In the genomic region with DNA sequence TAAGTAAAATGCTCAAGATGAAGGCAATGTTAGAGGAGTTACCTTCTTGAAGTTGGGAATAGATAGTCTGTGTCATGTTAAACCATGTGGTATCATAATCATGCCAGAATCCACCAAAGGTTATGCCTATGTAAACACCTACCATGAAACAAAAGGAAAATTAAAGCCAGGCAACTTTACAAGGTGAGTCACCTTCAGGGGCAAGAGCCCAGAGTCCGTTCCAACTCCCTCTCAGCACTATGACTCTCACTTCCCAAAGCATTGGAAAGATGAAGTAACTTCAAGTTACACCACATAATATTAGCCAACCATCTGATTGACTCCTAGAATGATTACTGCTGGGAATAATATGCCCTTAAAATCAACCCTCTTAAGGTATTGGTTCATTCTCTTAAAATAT, we compare ENCODE assay signal across 21 cellular contexts. TPM values are rescaled to one million over a fixed set of nuclear protein-coding genes. Genes with fewer than 3 reads are reported as not detected.
DNase-seq lines count a peak whose midpoint lies in the region; ATAC-seq and TF ChIP-seq lines count a peak whose summit lies in the region.
"Had no signal": no experiment of that assay in that cellular context is flagged by ENCODE, and none has a peak within 500 bp of the region (broad histone marks: within the 10 kb centered on the region; RNA-seq: fewer than 3 reads in every experiment).

No MANE protein-coding gene starts in this region.

- no peak overlapping the region for H3K4me3 Mint-ChIP-seq in Calu3 (ENCODE audit: low read depth, unreplicated experiment)
- H3K4me3 Mint-ChIP-seq in CD8-positive, alpha-beta T cell = no peak overlapping the region
- no peak overlapping the region for H3K4me3 Mint-ChIP-seq in mesothelial cell of epicardium
- H3K4me3 Mint-ChIP-seq: activated naive CD8-positive, alpha-beta T cell treated with anti-CD3 and anti-CD28 coated beads for 36 hours; stimulated activated effector memory CD8-positive, alpha-beta T cell treated with anti-CD3 and anti-CD28 coated beads, Interleukin-12 subunit alpha, Interleukin-12 subunit beta, amount 100 ng/mL, for 72 hours; type B pancreatic cell had no signal

- no peak overlapping the region for H3K27ac ChIP-seq in epithelial cell of prostate
- no peak overlapping the region for H3K27ac ChIP-seq in lung (ENCODE audit: low read depth in 1 of 2, low read length in 1 of 2)
- H3K27ac ChIP-seq in CD8-positive, alpha-beta T cell (ENCODE audit: low read depth, low read length) = no peak overlapping the region

- H3K4me3 ChIP-seq in MG63 (no peak overlapping the region), lung (no peak overlapping the region)
- H3K4me3 ChIP-seq in CD8-positive, alpha-beta T cell (ENCODE audit: low read depth, low read length) = no peak overlapping the region

- intact Hi-C loops in Calu3 (cut with micrococcal nuclease; ENCODE audit: unreplicated experiment) = no loop called here
- intact Hi-C loops in CD8-positive, alpha-beta T cell (cut with DNase I, micrococcal nuclease) = no loop called here

- H3K4me1 Mint-ChIP-seq in Calu3 (ENCODE audit: low read depth, unreplicated experiment) (no peaks in the 10 kb centered on the region), mesothelial cell of epicardium (no peaks in the 10 kb centered on the region)
- H3K4me1 Mint-ChIP-seq in CD8-positive, alpha-beta T cell (ENCODE audit: low read depth) = no peaks in the 10 kb centered on the region
- H3K4me1 Mint-ChIP-seq: stimulated activated effector memory CD8-positive, alpha-beta T cell treated with anti-CD3 and anti-CD28 coated beads, Interleukin-12 subunit alpha, Interleukin-12 subunit beta, amount 100 ng/mL, for 72 hours had no signal

- no peaks in the 10 kb centered on the region for H3K36me3 ChIP-seq in MG63
- no peaks in the 10 kb centered on the region for H3K36me3 ChIP-seq in lung (ENCODE audit: control insufficient read depth in 2 of 2, insufficient read depth in 2 of 2, low read length in 2 of 2)
- no peaks in the 10 kb centered on the region for H3K36me3 ChIP-seq in CD8-positive, alpha-beta T cell (ENCODE audit: insufficient read depth, low read length)
- H3K36me3 ChIP-seq: BE2C had no signal

- H3K27me3 ChIP-seq in MG63 (no peaks in the 10 kb centered on the region), lung (ENCODE audit: control insufficient read depth, insufficient read depth) (no peaks in the 10 kb centered on the region)
- H3K27me3 ChIP-seq in CD8-positive, alpha-beta T cell (ENCODE audit: insufficient read depth, low read length) = no peaks in the 10 kb centered on the region
- H3K27me3 ChIP-seq: BE2C had no signal

- peaks cover 5% of the 10 kb centered on the region for H3K9me3 ChIP-seq in MG63
- peaks cover 0 to 8% of the 10 kb centered on the region in 2 donors for H3K9me3 ChIP-seq in lung (ENCODE audit: control insufficient read depth in 2 of 2, insufficient read depth in 1 of 2, low read length in 1 of 2)
- H3K9me3 ChIP-seq in CD8-positive, alpha-beta T cell (ENCODE audit: low read length) = peaks cover 5% of the 10 kb centered on the region
- H3K9me3 ChIP-seq: BE2C had no signal

- 46 to 53% methylated on average over 1 of the region's 1 CpG for WGBS in lung, 2 donors

- no TSS peak for BruUV-seq in Calu3 (replicated peaks; lab: Mats Ljungman, UMichigan)

- CTCF ChIA-PET in Calu3 (lab: Charles Lee) = no interaction called here
- CTCF ChIA-PET in CD8-positive, alpha-beta T cell (lab: Charles Lee) = no interaction called here

- H3K27ac Mint-ChIP-seq in Calu3 (ENCODE audit: unreplicated experiment) = no peak overlapping the region
- H3K27ac Mint-ChIP-seq in CD8-positive, alpha-beta T cell = no peak overlapping the region
- no peak overlapping the region for H3K27ac Mint-ChIP-seq in mesothelial cell of epicardium
- H3K27ac Mint-ChIP-seq: activated naive CD8-positive, alpha-beta T cell treated with anti-CD3 and anti-CD28 coated beads for 36 hours; stimulated activated effector memory CD8-positive, alpha-beta T cell treated with anti-CD3 and anti-CD28 coated beads, Interleukin-12 subunit alpha, Interleukin-12 subunit beta, amount 100 ng/mL, for 72 hours; type B pancreatic cell had no signal

- POLR2A ChIA-PET in CD8-positive, alpha-beta T cell (lab: Charles Lee) = no interaction called here

- peak; percentile 72 for ATAC-seq in lung (ENCODE audit: insufficient read depth, low FRiP score)
- no peak for ATAC-seq in CD8-positive, alpha-beta T cell
- ATAC-seq: stimulated activated effector memory CD8-positive, alpha-beta T cell treated with anti-CD3 and anti-CD28 coated beads, Interleukin-12 subunit alpha, Interleukin-12 subunit beta, amount 100 ng/mL, for 72 hours had no signal

- H3K36me3 Mint-ChIP-seq in Calu3 (ENCODE audit: insufficient read depth, unreplicated experiment) (no peaks in the 10 kb centered on the region), mesothelial cell of epicardium (no peaks in the 10 kb centered on the region)
- peaks cover 10% of the 10 kb centered on the region for H3K36me3 Mint-ChIP-seq in CD8-positive, alpha-beta T cell
- H3K36me3 Mint-ChIP-seq: stimulated activated effector memory CD8-positive, alpha-beta T cell treated with anti-CD3 and anti-CD28 coated beads, Interleukin-12 subunit alpha, Interleukin-12 subunit beta, amount 100 ng/mL, for 72 hours; type B pancreatic cell had no signal

- no peaks in the 10 kb centered on the region for H3K27me3 Mint-ChIP-seq in Calu3 (ENCODE audit: unreplicated experiment)
- no peaks in the 10 kb centered on the region for H3K27me3 Mint-ChIP-seq in CD8-positive, alpha-beta T cell (ENCODE audit: low read depth)
- peaks cover 11% of the 10 kb centered on the region for H3K27me3 Mint-ChIP-seq in mesothelial cell of epicardium (ENCODE audit: low read depth)
- H3K27me3 Mint-ChIP-seq: activated naive CD8-positive, alpha-beta T cell treated with anti-CD3 and anti-CD28 coated beads for 36 hours had no signal

- H3K9me3 Mint-ChIP-seq in Calu3 (ENCODE audit: low read depth, unreplicated experiment) (peaks cover 6% of the 10 kb centered on the region), mesothelial cell of epicardium (peaks cover 27% of the 10 kb centered on the region)
- H3K9me3 Mint-ChIP-seq in CD8-positive, alpha-beta T cell = peaks cover 7% of the 10 kb centered on the region

- no peak for TF ChIP-seq CTCF in Calu3 (IDR thresholded peaks at IDR 0.05; ENCODE audit: unreplicated experiment)
- no peak for TF ChIP-seq CTCF in lung (IDR thresholded peaks at IDR 0.05; ENCODE audit: control extremely low read depth, extremely low read depth)
- no peak for TF ChIP-seq CTCF in CD8-positive, alpha-beta T cell (IDR thresholded peaks at IDR 0.05)
- no peak for TF ChIP-seq CTCF in mesothelial cell of epicardium (IDR thresholded peaks at IDR 0.05; ENCODE audit: unreplicated experiment)

- H3K4me1 ChIP-seq in lung (ENCODE audit: control insufficient read depth in 2 of 2, insufficient read depth in 2 of 2, low read length in 2 of 2) = no peaks in the 10 kb centered on the region
- H3K4me1 ChIP-seq in CD8-positive, alpha-beta T cell (ENCODE audit: insufficient read depth, low read length) = no peaks in the 10 kb centered on the region
- H3K4me1 ChIP-seq: BE2C had no signal

- peak; percentile 9 for DNase-seq in Calu3
- DNase-seq in MG63 = peak; percentile 60
- DNase-seq in epithelial cell of prostate (ENCODE audit: low read depth, low spot score) = peak; percentile 83
- DNase-seq in lung (ENCODE audit: low spot score) = no peak
- no peak for DNase-seq in activated effector memory CD4-positive, alpha-beta T cell treated with anti-CD3 and anti-CD28 coated beads, Interleukin-2, amount 50 U/mL, for 16 hours
- DNase-seq in CD8-positive, alpha-beta T cell = no peak
- no peak for DNase-seq in NCI-H748 treated with DMSO at 0.1 percent for 48 hours (lab: John Stamatoyannopoulos, UW)
- DNase-seq in mesothelial cell of epicardium (ENCODE audit: low spot score in 2 of 2, unreplicated experiment in 2 of 2) = no peak
- DNase-seq: activated naive CD8-positive, alpha-beta T cell treated with anti-CD3 and anti-CD28 coated beads for 36 hours; activated T-cell treated with anti-CD3 and anti-CD28 coated beads for 4 hours; BE2C; caudate nucleus; effector memory CD4-positive, alpha-beta T cell; KBM-7; NCI-H2029 treated with DMSO at 0.1 percent for 48 hours; NCI-H69; nucleus accumbens; RPMI8226 had no signal

RNA-seq across cellular contexts. Expression of a gene that starts 38.5 kb away (rescaled TPM):
- total RNA-seq in Calu3 (2022) (10.2 and 14.3 TPM in 2 replicates), lung (1 to 10 TPM; 7.4 to 9.0 TPM), mesothelial cell of epicardium (0.56 to 1.0 TPM (median 0.61 TPM) in 3 replicates)
- not detected in 2 replicates for total RNA-seq in MG63 (2014; rRNA removed; shearing (Covaris generic); ENCODE audit: low replicate concordance)
- polyA plus RNA-seq in lung = 1 to 10 TPM in 1 of 2 donors, under 1 TPM in 1; 0.57 to 1.3 TPM
- 1 to 10 TPM; 4.2 to 5.0 TPM for total RNA-seq in CD8-positive, alpha-beta T cell
- total RNA-seq: glomerular endothelial cell had no signal

Comparison
In these comparisons a context has a peak if more than half of its experiments do, and no peak if none do; other contexts are left out.
1. DNase-seq: peak in Calu3 (single experiment), MG63 (single experiment) and epithelial cell of prostate (single experiment); none in lung (single experiment), activated effector memory CD4-positive, alpha-beta T cell treated with anti-CD3 and anti-CD28 coated beads, Interleukin-2, amount 50 U/mL, for 16 hours (single experiment), CD8-positive, alpha-beta T cell (0 of 7), NCI-H748 treated with DMSO at 0.1 percent for 48 hours (single experiment) and mesothelial cell of epicardium (0 of 2).